3 cellular contexts compared by ENCODE assay signal in the genomic region with DNA sequence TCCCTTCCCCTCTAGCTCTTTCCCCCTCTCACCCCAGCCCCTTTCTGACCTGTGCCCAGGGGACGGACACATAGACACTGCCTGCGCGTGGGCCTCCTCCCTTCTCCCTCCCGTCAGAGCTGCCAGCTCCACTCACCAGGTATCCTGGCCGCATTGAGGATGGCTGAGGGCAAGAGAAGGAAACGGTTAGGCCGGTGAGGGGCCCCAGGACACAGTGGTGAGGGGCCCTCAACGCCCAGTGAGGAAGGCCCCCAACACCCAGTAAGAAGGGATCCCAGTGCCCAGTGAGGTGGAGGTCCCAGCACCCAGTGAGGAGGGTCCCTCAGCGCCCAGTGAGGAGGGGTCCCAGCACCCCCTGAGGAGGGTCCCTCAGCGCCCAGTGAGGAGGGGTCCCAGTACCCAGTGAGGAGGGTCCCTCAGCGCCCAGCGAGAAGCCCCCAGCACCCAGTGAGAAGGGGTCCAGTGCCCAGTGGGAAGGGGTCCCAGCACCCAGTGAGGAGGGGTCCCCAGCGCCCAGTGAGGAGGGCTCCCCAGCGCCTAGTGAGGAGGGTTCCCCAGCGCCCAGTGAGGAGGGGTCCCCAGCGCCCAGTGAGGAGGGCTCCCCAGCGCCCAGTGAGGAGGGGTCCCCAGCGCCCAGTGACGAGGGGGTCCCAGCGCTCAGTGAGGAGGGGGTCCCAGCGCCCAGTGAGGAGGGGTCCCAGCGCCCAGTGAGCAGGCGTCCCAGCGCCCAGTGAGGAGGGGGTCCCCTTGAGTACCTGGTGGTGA.
TF ChIP-seq lines count a peak whose summit lies in the region.

No MANE protein-coding gene starts in this region.

TF ChIP-seq in A549, 52 proteins besides CTCF, POLR2A, EP300 and RAD21:
- TF ChIP-seq CEBPB (IDR thresholded peaks at IDR 0.05), result no peak
- TF ChIP-seq MAFK (IDR thresholded peaks at IDR 0.05; ENCODE audit: partially characterized antibody), result no peak
- TF ChIP-seq KDM1A (IDR thresholded peaks at IDR 0.05; ENCODE audit: low read depth), result no peak
- TF ChIP-seq, protein P1, sequence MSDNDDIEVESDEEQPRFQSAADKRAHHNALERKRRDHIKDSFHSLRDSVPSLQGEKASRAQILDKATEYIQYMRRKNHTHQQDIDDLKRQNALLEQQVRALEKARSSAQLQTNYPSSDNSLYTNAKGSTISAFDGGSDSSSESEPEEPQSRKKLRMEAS (IDR thresholded peaks at IDR 0.05), result no peak
- no peak for TF ChIP-seq HOXA7 (CRISPR knock-in tag; IDR thresholded peaks at IDR 0.05)
- TF ChIP-seq RFX5 (IDR thresholded peaks at IDR 0.05), result no peak
- no peak for TF ChIP-seq ZC3H11A (IDR thresholded peaks at IDR 0.05)
- no peak for TF ChIP-seq ZSCAN20 (CRISPR knock-in tag; IDR thresholded peaks at IDR 0.05)
- TF ChIP-seq CHD2 (IDR thresholded peaks at IDR 0.05; ENCODE audit: low read length, partially characterized antibody), result no peak
- no peak for TF ChIP-seq RARB (CRISPR knock-in tag; IDR thresholded peaks at IDR 0.05)
- TF ChIP-seq SREBF2 (IDR thresholded peaks at IDR 0.05), result no peak
- no peak for TF ChIP-seq CBX8 (IDR thresholded peaks at IDR 0.05)
- no peak for TF ChIP-seq CHD4 (IDR thresholded peaks at IDR 0.05; ENCODE audit: borderline replicate concordance)
TF ChIP-seq in A549: peak in this region for 0.

TF ChIP-seq in GM23338, 12 proteins besides CTCF, POLR2A, EP300 and RAD21:
- TF ChIP-seq ZNF331 (CRISPR knock-in tag; IDR thresholded peaks at IDR 0.05; ENCODE audit: low read depth) (no peak), POLR2AphosphoS5 (IDR thresholded peaks at IDR 0.05; ENCODE audit: low read depth) (no peak), ZNF114 (CRISPR knock-in tag; IDR thresholded peaks at IDR 0.05) (no peak), JUNB (IDR thresholded peaks at IDR 0.05; ENCODE audit: unreplicated experiment) (no peak), NANOG (IDR thresholded peaks at IDR 0.05; ENCODE audit: borderline replicate concordance) (no peak)
- TF ChIP-seq, protein P2, sequence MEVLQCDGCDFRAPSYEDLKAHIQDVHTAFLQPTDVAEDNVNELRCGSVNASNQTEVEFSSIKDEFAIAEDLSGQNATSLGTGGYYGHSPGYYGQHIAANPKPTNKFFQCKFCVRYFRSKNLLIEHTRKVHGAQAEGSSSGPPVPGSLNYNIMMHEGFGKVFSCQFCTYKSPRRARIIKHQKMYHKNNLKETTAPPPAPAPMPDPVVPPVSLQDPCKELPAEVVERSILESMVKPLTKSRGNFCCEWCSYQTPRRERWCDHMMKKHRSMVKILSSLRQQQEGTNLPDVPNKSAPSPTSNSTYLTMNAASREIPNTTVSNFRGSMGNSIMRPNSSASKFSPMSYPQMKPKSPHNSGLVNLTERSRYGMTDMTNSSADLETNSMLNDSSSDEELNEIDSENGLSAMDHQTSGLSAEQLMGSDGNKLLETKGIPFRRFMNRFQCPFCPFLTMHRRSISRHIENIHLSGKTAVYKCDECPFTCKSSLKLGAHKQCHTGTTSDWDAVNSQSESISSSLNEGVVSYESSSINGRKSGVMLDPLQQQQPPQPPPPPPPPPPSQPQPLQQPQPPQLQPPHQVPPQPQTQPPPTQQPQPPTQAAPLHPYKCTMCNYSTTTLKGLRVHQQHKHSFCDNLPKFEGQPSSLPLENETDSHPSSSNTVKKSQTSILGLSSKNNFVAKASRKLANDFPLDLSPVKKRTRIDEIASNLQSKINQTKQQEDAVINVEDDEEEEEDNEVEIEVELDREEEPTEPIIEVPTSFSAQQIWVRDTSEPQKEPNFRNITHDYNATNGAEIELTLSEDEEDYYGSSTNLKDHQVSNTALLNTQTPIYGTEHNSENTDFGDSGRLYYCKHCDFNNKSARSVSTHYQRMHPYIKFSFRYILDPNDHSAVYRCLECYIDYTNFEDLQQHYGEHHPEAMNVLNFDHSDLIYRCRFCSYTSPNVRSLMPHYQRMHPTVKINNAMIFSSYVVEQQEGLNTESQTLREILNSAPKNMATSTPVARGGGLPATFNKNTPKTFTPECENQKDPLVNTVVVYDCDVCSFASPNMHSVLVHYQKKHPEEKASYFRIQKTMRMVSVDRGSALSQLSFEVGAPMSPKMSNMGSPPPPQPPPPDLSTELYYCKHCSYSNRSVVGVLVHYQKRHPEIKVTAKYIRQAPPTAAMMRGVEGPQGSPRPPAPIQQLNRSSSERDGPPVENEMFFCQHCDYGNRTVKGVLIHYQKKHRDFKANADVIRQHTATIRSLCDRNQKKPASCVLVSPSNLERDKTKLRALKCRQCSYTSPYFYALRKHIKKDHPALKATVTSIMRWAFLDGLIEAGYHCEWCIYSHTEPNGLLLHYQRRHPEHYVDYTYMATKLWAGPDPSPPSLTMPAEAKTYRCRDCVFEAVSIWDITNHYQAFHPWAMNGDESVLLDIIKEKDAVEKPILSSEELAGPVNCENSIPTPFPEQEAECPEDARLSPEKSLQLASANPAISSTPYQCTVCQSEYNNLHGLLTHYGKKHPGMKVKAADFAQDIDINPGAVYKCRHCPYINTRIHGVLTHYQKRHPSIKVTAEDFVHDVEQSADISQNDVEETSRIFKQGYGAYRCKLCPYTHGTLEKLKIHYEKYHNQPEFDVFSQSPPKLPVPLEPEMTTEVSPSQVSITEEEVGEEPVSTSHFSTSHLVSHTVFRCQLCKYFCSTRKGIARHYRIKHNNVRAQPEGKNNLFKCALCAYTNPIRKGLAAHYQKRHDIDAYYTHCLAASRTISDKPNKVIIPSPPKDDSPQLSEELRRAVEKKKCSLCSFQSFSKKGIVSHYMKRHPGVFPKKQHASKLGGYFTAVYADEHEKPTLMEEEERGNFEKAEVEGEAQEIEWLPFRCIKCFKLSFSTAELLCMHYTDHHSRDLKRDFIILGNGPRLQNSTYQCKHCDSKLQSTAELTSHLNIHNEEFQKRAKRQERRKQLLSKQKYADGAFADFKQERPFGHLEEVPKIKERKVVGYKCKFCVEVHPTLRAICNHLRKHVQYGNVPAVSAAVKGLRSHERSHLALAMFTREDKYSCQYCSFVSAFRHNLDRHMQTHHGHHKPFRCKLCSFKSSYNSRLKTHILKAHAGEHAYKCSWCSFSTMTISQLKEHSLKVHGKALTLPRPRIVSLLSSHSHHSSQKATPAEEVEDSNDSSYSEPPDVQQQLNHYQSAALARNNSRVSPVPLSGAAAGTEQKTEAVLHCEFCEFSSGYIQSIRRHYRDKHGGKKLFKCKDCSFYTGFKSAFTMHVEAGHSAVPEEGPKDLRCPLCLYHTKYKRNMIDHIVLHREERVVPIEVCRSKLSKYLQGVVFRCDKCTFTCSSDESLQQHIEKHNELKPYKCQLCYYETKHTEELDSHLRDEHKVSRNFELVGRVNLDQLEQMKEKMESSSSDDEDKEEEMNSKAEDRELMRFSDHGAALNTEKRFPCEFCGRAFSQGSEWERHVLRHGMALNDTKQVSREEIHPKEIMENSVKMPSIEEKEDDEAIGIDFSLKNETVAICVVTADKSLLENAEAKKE (CRISPR knock-in tag; IDR thresholded peaks at IDR 0.05), result no peak

TF ChIP-seq in H1, 55 proteins besides CTCF, POLR2A, EP300 and RAD21:
- TF ChIP-seq MAFK (IDR thresholded peaks at IDR 0.05; ENCODE audit: low read depth, low read length), result no peak
- no peak for TF ChIP-seq ASH2L (IDR thresholded peaks at IDR 0.05; ENCODE audit: low read length)
- TF ChIP-seq CBX8 (IDR thresholded peaks at IDR 0.05; ENCODE audit: borderline replicate concordance, low read depth, low read length), result no peak
- no peak for TF ChIP-seq YY1 (IDR thresholded peaks at IDR 0.05; ENCODE audit: low read depth, low read length)
- no peak for TF ChIP-seq POU5F1 (IDR thresholded peaks at IDR 0.05; ENCODE audit: low read depth, low read length)
- TF ChIP-seq NRF1 (IDR thresholded peaks at IDR 0.05; ENCODE audit: low read depth, low read length), result no peak
- TF ChIP-seq SIX5 (IDR thresholded peaks at IDR 0.05; ENCODE audit: low read depth, low read length), result no peak
- no peak for TF ChIP-seq CHD2 (IDR thresholded peaks at IDR 0.05; ENCODE audit: low read length)
- no peak for TF ChIP-seq BCL11A (IDR thresholded peaks at IDR 0.05; ENCODE audit: low read depth in 2 of 2, low read length in 2 of 2)
- TF ChIP-seq ZNF274 (IDR thresholded peaks at IDR 0.05; ENCODE audit: borderline replicate concordance, extremely low read depth, low read length), result no peak
- TF ChIP-seq, protein P3, sequence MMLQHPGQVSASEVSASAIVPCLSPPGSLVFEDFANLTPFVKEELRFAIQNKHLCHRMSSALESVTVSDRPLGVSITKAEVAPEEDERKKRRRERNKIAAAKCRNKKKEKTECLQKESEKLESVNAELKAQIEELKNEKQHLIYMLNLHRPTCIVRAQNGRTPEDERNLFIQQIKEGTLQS (IDR thresholded peaks at IDR 0.05; ENCODE audit: insufficient read depth, low read depth, low read length), result no peak
- TF ChIP-seq CBX5 (IDR thresholded peaks at IDR 0.05; ENCODE audit: low read depth, low read length), result no peak
- TF ChIP-seq, protein P4, sequence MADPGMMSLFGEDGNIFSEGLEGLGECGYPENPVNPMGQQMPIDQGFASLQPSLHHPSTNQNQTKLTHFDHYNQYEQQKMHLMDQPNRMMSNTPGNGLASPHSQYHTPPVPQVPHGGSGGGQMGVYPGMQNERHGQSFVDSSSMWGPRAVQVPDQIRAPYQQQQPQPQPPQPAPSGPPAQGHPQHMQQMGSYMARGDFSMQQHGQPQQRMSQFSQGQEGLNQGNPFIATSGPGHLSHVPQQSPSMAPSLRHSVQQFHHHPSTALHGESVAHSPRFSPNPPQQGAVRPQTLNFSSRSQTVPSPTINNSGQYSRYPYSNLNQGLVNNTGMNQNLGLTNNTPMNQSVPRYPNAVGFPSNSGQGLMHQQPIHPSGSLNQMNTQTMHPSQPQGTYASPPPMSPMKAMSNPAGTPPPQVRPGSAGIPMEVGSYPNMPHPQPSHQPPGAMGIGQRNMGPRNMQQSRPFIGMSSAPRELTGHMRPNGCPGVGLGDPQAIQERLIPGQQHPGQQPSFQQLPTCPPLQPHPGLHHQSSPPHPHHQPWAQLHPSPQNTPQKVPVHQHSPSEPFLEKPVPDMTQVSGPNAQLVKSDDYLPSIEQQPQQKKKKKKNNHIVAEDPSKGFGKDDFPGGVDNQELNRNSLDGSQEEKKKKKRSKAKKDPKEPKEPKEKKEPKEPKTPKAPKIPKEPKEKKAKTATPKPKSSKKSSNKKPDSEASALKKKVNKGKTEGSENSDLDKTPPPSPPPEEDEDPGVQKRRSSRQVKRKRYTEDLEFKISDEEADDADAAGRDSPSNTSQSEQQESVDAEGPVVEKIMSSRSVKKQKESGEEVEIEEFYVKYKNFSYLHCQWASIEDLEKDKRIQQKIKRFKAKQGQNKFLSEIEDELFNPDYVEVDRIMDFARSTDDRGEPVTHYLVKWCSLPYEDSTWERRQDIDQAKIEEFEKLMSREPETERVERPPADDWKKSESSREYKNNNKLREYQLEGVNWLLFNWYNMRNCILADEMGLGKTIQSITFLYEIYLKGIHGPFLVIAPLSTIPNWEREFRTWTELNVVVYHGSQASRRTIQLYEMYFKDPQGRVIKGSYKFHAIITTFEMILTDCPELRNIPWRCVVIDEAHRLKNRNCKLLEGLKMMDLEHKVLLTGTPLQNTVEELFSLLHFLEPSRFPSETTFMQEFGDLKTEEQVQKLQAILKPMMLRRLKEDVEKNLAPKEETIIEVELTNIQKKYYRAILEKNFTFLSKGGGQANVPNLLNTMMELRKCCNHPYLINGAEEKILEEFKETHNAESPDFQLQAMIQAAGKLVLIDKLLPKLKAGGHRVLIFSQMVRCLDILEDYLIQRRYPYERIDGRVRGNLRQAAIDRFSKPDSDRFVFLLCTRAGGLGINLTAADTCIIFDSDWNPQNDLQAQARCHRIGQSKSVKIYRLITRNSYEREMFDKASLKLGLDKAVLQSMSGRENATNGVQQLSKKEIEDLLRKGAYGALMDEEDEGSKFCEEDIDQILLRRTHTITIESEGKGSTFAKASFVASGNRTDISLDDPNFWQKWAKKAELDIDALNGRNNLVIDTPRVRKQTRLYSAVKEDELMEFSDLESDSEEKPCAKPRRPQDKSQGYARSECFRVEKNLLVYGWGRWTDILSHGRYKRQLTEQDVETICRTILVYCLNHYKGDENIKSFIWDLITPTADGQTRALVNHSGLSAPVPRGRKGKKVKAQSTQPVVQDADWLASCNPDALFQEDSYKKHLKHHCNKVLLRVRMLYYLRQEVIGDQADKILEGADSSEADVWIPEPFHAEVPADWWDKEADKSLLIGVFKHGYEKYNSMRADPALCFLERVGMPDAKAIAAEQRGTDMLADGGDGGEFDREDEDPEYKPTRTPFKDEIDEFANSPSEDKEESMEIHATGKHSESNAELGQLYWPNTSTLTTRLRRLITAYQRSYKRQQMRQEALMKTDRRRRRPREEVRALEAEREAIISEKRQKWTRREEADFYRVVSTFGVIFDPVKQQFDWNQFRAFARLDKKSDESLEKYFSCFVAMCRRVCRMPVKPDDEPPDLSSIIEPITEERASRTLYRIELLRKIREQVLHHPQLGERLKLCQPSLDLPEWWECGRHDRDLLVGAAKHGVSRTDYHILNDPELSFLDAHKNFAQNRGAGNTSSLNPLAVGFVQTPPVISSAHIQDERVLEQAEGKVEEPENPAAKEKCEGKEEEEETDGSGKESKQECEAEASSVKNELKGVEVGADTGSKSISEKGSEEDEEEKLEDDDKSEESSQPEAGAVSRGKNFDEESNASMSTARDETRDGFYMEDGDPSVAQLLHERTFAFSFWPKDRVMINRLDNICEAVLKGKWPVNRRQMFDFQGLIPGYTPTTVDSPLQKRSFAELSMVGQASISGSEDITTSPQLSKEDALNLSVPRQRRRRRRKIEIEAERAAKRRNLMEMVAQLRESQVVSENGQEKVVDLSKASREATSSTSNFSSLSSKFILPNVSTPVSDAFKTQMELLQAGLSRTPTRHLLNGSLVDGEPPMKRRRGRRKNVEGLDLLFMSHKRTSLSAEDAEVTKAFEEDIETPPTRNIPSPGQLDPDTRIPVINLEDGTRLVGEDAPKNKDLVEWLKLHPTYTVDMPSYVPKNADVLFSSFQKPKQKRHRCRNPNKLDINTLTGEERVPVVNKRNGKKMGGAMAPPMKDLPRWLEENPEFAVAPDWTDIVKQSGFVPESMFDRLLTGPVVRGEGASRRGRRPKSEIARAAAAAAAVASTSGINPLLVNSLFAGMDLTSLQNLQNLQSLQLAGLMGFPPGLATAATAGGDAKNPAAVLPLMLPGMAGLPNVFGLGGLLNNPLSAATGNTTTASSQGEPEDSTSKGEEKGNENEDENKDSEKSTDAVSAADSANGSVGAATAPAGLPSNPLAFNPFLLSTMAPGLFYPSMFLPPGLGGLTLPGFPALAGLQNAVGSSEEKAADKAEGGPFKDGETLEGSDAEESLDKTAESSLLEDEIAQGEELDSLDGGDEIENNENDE (IDR thresholded peaks at IDR 0.05; ENCODE audit: insufficient replicate concordance, low read length), result no peak
- no peak for TF ChIP-seq HDAC6 (IDR thresholded peaks at IDR 0.05; ENCODE audit: low read depth, low read length)
- TF ChIP-seq, protein P5, sequence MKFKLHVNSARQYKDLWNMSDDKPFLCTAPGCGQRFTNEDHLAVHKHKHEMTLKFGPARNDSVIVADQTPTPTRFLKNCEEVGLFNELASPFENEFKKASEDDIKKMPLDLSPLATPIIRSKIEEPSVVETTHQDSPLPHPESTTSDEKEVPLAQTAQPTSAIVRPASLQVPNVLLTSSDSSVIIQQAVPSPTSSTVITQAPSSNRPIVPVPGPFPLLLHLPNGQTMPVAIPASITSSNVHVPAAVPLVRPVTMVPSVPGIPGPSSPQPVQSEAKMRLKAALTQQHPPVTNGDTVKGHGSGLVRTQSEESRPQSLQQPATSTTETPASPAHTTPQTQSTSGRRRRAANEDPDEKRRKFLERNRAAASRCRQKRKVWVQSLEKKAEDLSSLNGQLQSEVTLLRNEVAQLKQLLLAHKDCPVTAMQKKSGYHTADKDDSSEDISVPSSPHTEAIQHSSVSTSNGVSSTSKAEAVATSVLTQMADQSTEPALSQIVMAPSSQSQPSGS (IDR thresholded peaks at IDR 0.05; ENCODE audit: low read length), result no peak
- TF ChIP-seq KDM1A (IDR thresholded peaks at IDR 0.05; ENCODE audit: borderline replicate concordance, low read length), result no peak
TF ChIP-seq in H1: peak in this region for 0.
